8 cellular contexts compared by ENCODE assay signal in genomic region chr12:52873513-52873831, GRCh38. TPM values are rescaled to one million over a fixed set of nuclear protein-coding genes. Genes with fewer than 3 reads are reported as not detected.
DNase-seq lines count a peak whose midpoint lies in the region; ATAC-seq and TF ChIP-seq lines count a peak whose summit lies in the region.

No MANE protein-coding gene starts in this region.

- 65 to 70% methylated on average over 4 of the region's 4 CpGs for WGBS in heart right ventricle, 2 donors
- WGBS in aorta, 2 donors, result 81 to 83% methylated on average over 4 of the region's 4 CpGs

- H3K4me1 ChIP-seq in heart right ventricle (peaks cover 3 to 40% (median 21%) of the 10 kb centered on the region in 9 donors), upper lobe of right lung (peaks cover 30% of the 10 kb centered on the region), aorta (ENCODE audit: control insufficient read depth in 1 of 2, insufficient read depth in 2 of 2, low read length in 2 of 2) (no peaks in the 10 kb centered on the region)

- TF ChIP-seq CTCF in heart right ventricle (IDR thresholded peaks at IDR 0.05) (no peak), upper lobe of right lung (IDR thresholded peaks at IDR 0.05) (no peak)

- H3K9me3 ChIP-seq in heart right ventricle (no peaks in the 10 kb centered on the region), upper lobe of right lung (no peaks in the 10 kb centered on the region), aorta (ENCODE audit: control insufficient read depth, low read length) (no peaks in the 10 kb centered on the region)

- H3K36me3 ChIP-seq in heart right ventricle, result no peaks in the 10 kb centered on the region
- H3K36me3 ChIP-seq in upper lobe of right lung, result no peaks in the 10 kb centered on the region
- H3K36me3 ChIP-seq in aorta (ENCODE audit: control insufficient read depth in 1 of 2, insufficient read depth in 2 of 2, low read length in 1 of 2), result no peaks in the 10 kb centered on the region

- H3K27me3 ChIP-seq in heart right ventricle, result no peaks in the 10 kb centered on the region
- H3K27me3 ChIP-seq in upper lobe of right lung, result no peaks in the 10 kb centered on the region
- no peaks in the 10 kb centered on the region for H3K27me3 ChIP-seq in aorta (ENCODE audit: control insufficient read depth in 1 of 2, insufficient read depth in 2 of 2, low read length in 1 of 2)

- peak overlapping the region; percentile 65 for H3K4me3 Mint-ChIP-seq in activated naive CD8-positive, alpha-beta T cell treated with anti-CD3 and anti-CD28 coated beads for 36 hours
- peak overlapping the region; percentile 90 for H3K4me3 Mint-ChIP-seq in memory B cell

- H3K27ac ChIP-seq in heart right ventricle, result peak overlapping the region in 9 of 10 donors; percentile 46 to 80 (median 70)
- peak overlapping the region; percentile 78 for H3K27ac ChIP-seq in upper lobe of right lung
- peak overlapping the region in 1 of 2 donors; percentile 31 for H3K27ac ChIP-seq in aorta (ENCODE audit: low read depth in 1 of 2, low read length in 2 of 2)

- ATAC-seq in heart right ventricle, result no peak
- no peak for ATAC-seq in Right ventricle myocardium inferior
- ATAC-seq in memory B cell (ENCODE audit: low read depth), result peak; percentile 2
- ATAC-seq in upper lobe of right lung, result no peak
- ATAC-seq in GM19467 (IDR thresholded peaks at IDR 0.05; ENCODE audit: unreplicated experiment), result no peak
- no peak for ATAC-seq in aorta (ENCODE audit: low FRiP score)

- peaks cover 15% of the 10 kb centered on the region for H3K4me1 Mint-ChIP-seq in activated naive CD8-positive, alpha-beta T cell treated with anti-CD3 and anti-CD28 coated beads for 36 hours
- peaks cover 24% of the 10 kb centered on the region for H3K4me1 Mint-ChIP-seq in memory B cell

- H3K36me3 Mint-ChIP-seq in activated naive CD8-positive, alpha-beta T cell treated with anti-CD3 and anti-CD28 coated beads for 36 hours, result no peaks in the 10 kb centered on the region
- H3K36me3 Mint-ChIP-seq in memory B cell, result no peaks in the 10 kb centered on the region

- H3K9me3 Mint-ChIP-seq in activated naive CD8-positive, alpha-beta T cell treated with anti-CD3 and anti-CD28 coated beads for 36 hours, result no peaks in the 10 kb centered on the region
- H3K9me3 Mint-ChIP-seq in memory B cell, result no peaks in the 10 kb centered on the region

- H3K27ac Mint-ChIP-seq in activated naive CD8-positive, alpha-beta T cell treated with anti-CD3 and anti-CD28 coated beads for 36 hours, result no peak overlapping the region
- peak overlapping the region; percentile 56 for H3K27ac Mint-ChIP-seq in memory B cell

- no peaks in the 10 kb centered on the region for H3K27me3 Mint-ChIP-seq in activated naive CD8-positive, alpha-beta T cell treated with anti-CD3 and anti-CD28 coated beads for 36 hours
- H3K27me3 Mint-ChIP-seq in memory B cell, result peaks cover 14% of the 10 kb centered on the region

- intact Hi-C loops in heart right ventricle (cut with DNase I), result loop anchor here in 5 of 10 donors (2.0 to 10.0 kb wide), 5 partner anchors 291 to 716 kb away; no protein-coding TSS in a partner anchor
- intact Hi-C loops in Right ventricle myocardium inferior (cut with DNase I), result no loop called here
- intact Hi-C loops in upper lobe of right lung (cut with DNase I), result loop anchor here (10.0 kb wide), 1 partner anchor 729 kb away; no protein-coding TSS in a partner anchor
- intact Hi-C loops in aorta (cut with DNase I), result no loop called here

- peak overlapping the region in 3 of 10 donors; percentile 29 to 54 (median 53) for H3K4me3 ChIP-seq in heart right ventricle
- H3K4me3 ChIP-seq in upper lobe of right lung, result peak overlapping the region; percentile 56
- no peak overlapping the region for H3K4me3 ChIP-seq in aorta (ENCODE audit: low read length in 2 of 2)

- DNase-seq in heart right ventricle (no peak), Right ventricle myocardium inferior (ENCODE audit: missing footprints) (no peak), memory B cell (ENCODE audit: low spot score in 2 of 2) (no peak), upper lobe of right lung (no peak), HT-29 (ENCODE audit: low spot score) (no peak), aorta (no peak)
- no peak for DNase-seq in activated naive CD8-positive, alpha-beta T cell treated with anti-CD3 and anti-CD28 coated beads for 36 hours

RNA-seq across cellular contexts. Expression of gene KRT78, which starts 24.7 kb away (rescaled TPM):
- not detected for total RNA-seq in heart right ventricle
- polyA plus RNA-seq in heart right ventricle, result under 1 TPM in 1 of 2 donors, not detected in 1; 0.07 TPM
- total RNA-seq in Right ventricle myocardium inferior, result not detected
- total RNA-seq in activated naive CD8-positive, alpha-beta T cell treated with anti-CD3 and anti-CD28 coated beads for 36 hours, result not detected
- not detected for total RNA-seq in upper lobe of right lung
- total RNA-seq in HT-29 (2014; rRNA removed; shearing (Covaris generic)), result not detected in 2 replicates
- not detected for total RNA-seq in aorta
- polyA plus RNA-seq in aorta, result 1 to 10 TPM in 1 of 2 donors, under 1 TPM in 1; 0.10 to 2.0 TPM

RNA-seq across cellular contexts. Expression of gene KRT8, which starts 31.4 kb away (rescaled TPM):
- total RNA-seq in heart right ventricle (100 to 1,000 TPM in 6 of 10 donors, 10 to 100 TPM in 4; 52.1 to 150 (median 109) TPM), Right ventricle myocardium inferior (117 TPM), upper lobe of right lung (223 TPM), aorta (100 to 1,000 TPM in 1 of 2 donors, 10 to 100 TPM in 1; 34.5 to 102 TPM)
- polyA plus RNA-seq in heart right ventricle (100 to 1,000 TPM; 153 to 161 TPM), aorta (100 to 1,000 TPM in 1 of 2 donors, 10 to 100 TPM in 1; 39.4 to 323 TPM)
- under 1 TPM; 0.48 to 0.62 TPM for total RNA-seq in activated naive CD8-positive, alpha-beta T cell treated with anti-CD3 and anti-CD28 coated beads for 36 hours
- total RNA-seq in HT-29 (2014; rRNA removed; shearing (Covaris generic)), result 5,686 and 5,723 TPM in 2 replicates

RNA-seq across cellular contexts. Expression of gene KRT79, which starts 39.4 kb away (rescaled TPM):
- not detected for total RNA-seq in heart right ventricle
- polyA plus RNA-seq in heart right ventricle, result under 1 TPM in 1 of 2 donors, not detected in 1; 0.30 TPM
- total RNA-seq in Right ventricle myocardium inferior, result not detected
- under 1 TPM; 0.95 to 0.96 TPM for total RNA-seq in activated naive CD8-positive, alpha-beta T cell treated with anti-CD3 and anti-CD28 coated beads for 36 hours
- 5.4 TPM for total RNA-seq in upper lobe of right lung
- total RNA-seq in HT-29 (2014; rRNA removed; shearing (Covaris generic)), result not detected in 2 replicates
- total RNA-seq in aorta, result not detected
- polyA plus RNA-seq in aorta, result not detected

RNA-seq across cellular contexts. Expression of gene KRT4, which starts 59.6 kb away (rescaled TPM):
- not detected for total RNA-seq in heart right ventricle
- 1 to 10 TPM in 1 of 2 donors, not detected in 1; 2.5 TPM for polyA plus RNA-seq in heart right ventricle
- total RNA-seq in Right ventricle myocardium inferior, result not detected
- under 1 TPM in 1 of 2 experiments, not detected in 1; 0.22 TPM for total RNA-seq in activated naive CD8-positive, alpha-beta T cell treated with anti-CD3 and anti-CD28 coated beads for 36 hours
- total RNA-seq in upper lobe of right lung, result 6.8 TPM
- total RNA-seq in HT-29 (2014; rRNA removed; shearing (Covaris generic)), result 0.47 TPM in 1 of 2 replicates, not detected in the other
- total RNA-seq in aorta, result not detected
- polyA plus RNA-seq in aorta, result 1 to 10 TPM; 3.9 to 4.6 TPM

Comparison
In these comparisons a context has a peak if more than half of its experiments do, and no peak if none do; other contexts are left out.
1. RNA of gene KRT8, which starts 31.4 kb away (total RNA-seq): 5,686 to 5,723 TPM in HT-29; 223 TPM in upper lobe of right lung (single experiment), 117 TPM in Right ventricle myocardium inferior (single experiment), 52.1 to 150 TPM in heart right ventricle, 34.5 to 102 TPM in aorta and 0.48 to 0.62 TPM in activated naive CD8-positive, alpha-beta T cell treated with anti-CD3 and anti-CD28 coated beads for 36 hours; every median in the first group is over 10 times any median in the second.